31 cellular contexts compared by ENCODE assay signal in the genomic region with DNA sequence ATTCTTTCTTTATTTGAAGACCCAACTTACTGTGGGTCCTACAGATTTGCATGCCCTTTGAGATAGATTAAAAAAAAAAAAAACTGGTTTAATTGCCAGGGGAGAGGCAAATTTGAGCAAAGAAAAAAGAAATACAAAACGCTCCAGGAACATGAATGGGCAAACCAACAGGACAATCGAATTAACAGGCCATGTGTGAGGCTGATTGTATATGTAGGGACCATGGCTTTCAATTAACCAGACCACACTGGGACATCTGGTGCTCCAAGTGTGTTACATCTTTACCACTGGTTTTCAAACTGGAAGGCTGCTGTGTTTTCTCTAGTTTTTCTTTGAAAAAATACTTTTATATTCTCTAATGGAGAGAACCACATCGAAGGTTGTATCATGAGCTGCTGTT.
"Had no signal": no experiment of that assay in that cellular context is flagged by ENCODE, and none has a peak within 500 bp of the region (broad histone marks: within the 10 kb centered on the region; RNA-seq: fewer than 3 reads in every experiment).

No MANE protein-coding gene starts in this region.

- H3K9me3 ChIP-seq: adrenal gland, body of pancreas, breast epithelium had no signal

- H3K27ac ChIP-seq: adrenal gland, body of pancreas, brain microvascular endothelial cell, breast epithelium, VCaP had no signal

- H3K36me3 ChIP-seq: adrenal gland, brain microvascular endothelial cell, breast epithelium had no signal

- ATAC-seq: activated CD8-positive, alpha-beta T cell treated with anti-CD3 and anti-CD28 coated beads for 36 hours; activated naive CD4-positive, alpha-beta T cell treated with anti-CD3 and anti-CD28 coated beads, Interleukin-2, amount 50 U/mL, for 72 hours; activated T-cell treated with anti-CD3 and anti-CD28 coated beads, Interleukin-2, amount 50 U/mL, for 4 hours; activated T-cell treated with anti-CD3 and anti-CD28 coated beads, Interleukin-2, amount 50 U/mL, for 72 hours; activated T-helper 17 cell treated with anti-CD3 and anti-CD28 coated beads, Interleukin-2, amount 50 U/mL, for 72 hours; body of pancreas had no signal

- H3K4me3 ChIP-seq: adrenal gland, body of pancreas, breast epithelium had no signal

- DNase-seq: activated B cell treated with CpG ODN at 0.5 μM for 24 hours; activated CD4-positive, alpha-beta memory T cell treated with anti-CD3 and anti-CD28 coated beads for 36 hours; activated CD4-positive, alpha-beta T cell treated with anti-CD3 and anti-CD28 coated beads for 4 hours; activated CD4-positive, alpha-beta T cell treated with anti-CD3 and anti-CD28 coated beads, Interleukin-2, amount 10 ng/mL, durations not matched to agents 24 days and 14 days; activated CD4-positive, alpha-beta T cell treated with anti-CD3 and anti-CD28 coated beads, Interleukin-2, amount 50 U/mL, for 1 hour; activated CD4-positive, alpha-beta T cell treated with anti-CD3 and anti-CD28 coated beads, Interleukin-2, amount 50 U/mL, for 4 hours; activated CD4-positive, CD25-positive, alpha-beta regulatory T cell treated with anti-CD3 and anti-CD28 coated beads, Interleukin-2, amount 50 U/mL, for 72 hours; activated CD8-positive, alpha-beta memory T cell treated with anti-CD3 and anti-CD28 coated beads, Interleukin-2, amount 50 U/mL, for 4 hours; activated CD8-positive, alpha-beta T cell treated with anti-CD3 and anti-CD28 coated beads for 36 hours; activated effector memory CD4-positive, alpha-beta T cell treated with anti-CD3 and anti-CD28 coated beads, Interleukin-2, amount 50 U/mL, for 16 hours; activated gamma-delta T cell treated with Interleukin-2 at 50 U/mL for 16 hours; activated naive CD4-positive, alpha-beta T cell; activated naive CD4-positive, alpha-beta T cell treated with anti-CD3 and anti-CD28 coated beads for 36 hours; activated naive CD4-positive, alpha-beta T cell treated with anti-CD3 and anti-CD28 coated beads, Interleukin-2, amount 50 U/mL, for 16 hours; activated naive CD8-positive, alpha-beta T cell treated with anti-CD3 and anti-CD28 coated beads for 36 hours; activated T-cell treated with anti-CD3 and anti-CD28 coated beads for 4 hours; activated T-cell treated with anti-CD3 and anti-CD28 coated beads, Interleukin-2, amount 50 U/mL, for 1 hour; activated T-cell treated with anti-CD3 and anti-CD28 coated beads, Interleukin-2, amount 50 U/mL, for 4 hours; activated T-cell treated with anti-CD3 and anti-CD28 coated beads, Interleukin-2, amount 50 U/mL, for 72 hours; adrenal gland; amniotic stem cell; aorta; body of pancreas; brain microvascular endothelial cell; central memory CD4-positive, alpha-beta T cell; T-helper 2 cell; T-helper 9 cell had no signal

- H3K27me3 ChIP-seq: adrenal gland, body of pancreas, brain microvascular endothelial cell, breast epithelium had no signal

- H3K4me1 ChIP-seq: adrenal gland, body of pancreas, breast epithelium had no signal
